ENCODE assay signal across 19 cellular contexts in the genomic region with DNA sequence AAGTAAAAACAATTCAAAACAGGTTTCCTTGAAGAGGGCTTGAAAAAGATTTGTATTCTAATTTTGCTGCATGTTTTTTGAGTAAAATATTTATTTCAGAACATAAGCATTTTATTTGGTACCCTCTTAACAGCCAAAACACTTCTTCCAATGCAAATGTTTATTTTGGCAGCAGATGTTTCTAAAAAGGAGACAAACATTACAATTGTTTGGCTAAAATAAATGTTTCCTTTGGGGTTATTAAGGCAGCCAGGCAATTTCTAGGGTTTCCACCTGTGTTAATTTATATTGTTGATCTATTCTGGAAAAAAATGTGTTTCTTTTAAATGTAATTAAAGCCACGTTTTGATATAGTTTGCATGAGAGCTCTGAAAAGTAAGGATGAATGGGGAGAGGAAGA.
"Had no signal": no experiment of that assay in that cellular context is flagged by ENCODE, and none has a peak within 500 bp of the region (broad histone marks: within the 10 kb centered on the region; RNA-seq: fewer than 3 reads in every experiment).

No MANE protein-coding gene starts in this region.

- H3K4me1 ChIP-seq: prostate gland had no signal

- H3K4me3 ChIP-seq: adrenal gland, prostate gland, upper lobe of right lung had no signal

- H3K36me3 ChIP-seq: adrenal gland, prostate gland had no signal

- H3K9me3 ChIP-seq: adrenal gland, prostate gland, upper lobe of right lung had no signal

- H3K27me3 ChIP-seq: adrenal gland, upper lobe of right lung had no signal

- DNase-seq: activated CD4-positive, alpha-beta T cell treated with anti-CD3 and anti-CD28 coated beads for 48 hours; activated CD8-positive, alpha-beta memory T cell treated with anti-CD3 and anti-CD28 coated beads for 24 hours; activated naive CD4-positive, alpha-beta T cell treated with anti-CD3 and anti-CD28 coated beads, Interleukin-2, amount 50 U/mL, for 16 hours; adrenal gland; caudate nucleus; effector memory CD4-positive, alpha-beta T cell; erythroblast; glutamatergic neuron; immature natural killer cell; left cardiac atrium; mammary epithelial cell; nucleus accumbens; stimulated activated CD4-positive, alpha-beta T cell treated with anti-CD3 and anti-CD28 coated beads, Interleukin-2, amount 100 ng/mL, for 24 hours; stimulated activated naive CD4-positive, alpha-beta T cell treated with Interleukin-2 at 50 U/mL for 16 hours; upper lobe of right lung had no signal

- ATAC-seq: left cardiac atrium; natural killer cell treated with Interleukin-12 subunit alpha and Interleukin-12 subunit beta and Interleukin-15 and Interleukin-18, amount 100 ng/mL, for 72 hours; sciatic nerve; upper lobe of right lung; WTC11 had no signal

- H3K27ac ChIP-seq: prostate gland, upper lobe of right lung had no signal
